In genomic region chr1:200644021-200644420, GRCh38 we compare ENCODE assay signal across 18 cellular contexts. TPM values are rescaled to one million over a fixed set of nuclear protein-coding genes. Genes with fewer than 3 reads are reported as not detected.
DNase-seq lines count a peak whose midpoint lies in the region; ATAC-seq, FAIRE-seq and TF ChIP-seq lines count a peak whose summit lies in the region.
"Had no signal": no experiment of that assay in that cellular context is flagged by ENCODE, and none has a peak within 500 bp of the region (broad histone marks: within the 10 kb centered on the region; RNA-seq: fewer than 3 reads in every experiment).

No MANE protein-coding gene starts in this region.

- POLR2A ChIA-PET in RWPE1 (lab: Yijun Ruan, JAX; ENCODE audit: low non-redundant PET): no interaction called here

- H3K36me3 Mint-ChIP-seq in activated naive CD4-positive, alpha-beta T cell treated with anti-CD3 and anti-CD28 coated beads, Interleukin-2, amount 50 U/mL, for 24 hours: peaks cover 15% of the 10 kb centered on the region
- H3K36me3 Mint-ChIP-seq in progenitor cell of endocrine pancreas (ENCODE audit: insufficient read depth): peaks cover 11% of the 10 kb centered on the region

- no peak overlapping the region for H3K27ac ChIP-seq in RWPE1
- H3K27ac ChIP-seq: 22Rv1, BLaER1, GM23248 had no signal

- FAIRE-seq in RCC 7860 (lab: Jason Lieb, UNC) (peak; percentile 46), frontal cortex (lab: Jason Lieb, UNC) (peak; percentile 26)
- FAIRE-seq: GM12891, GM19239, HTR-8/SVneo had no signal

- no peak for DNase-seq in activated naive CD4-positive, alpha-beta T cell treated with Interleukin-2 at 50 U/mL for 16 hours
- DNase-seq in RCC 7860 (ENCODE audit: low spot score) (no peak), frontal cortex (ENCODE audit: low spot score in 2 of 2) (no peak), progenitor cell of endocrine pancreas (ENCODE audit: low spot score, unreplicated experiment) (no peak), RWPE1 (ENCODE audit: low spot score) (no peak)
- no peak for DNase-seq in stimulated activated naive CD4-positive, alpha-beta T cell treated with Interleukin-2 at 50 U/mL for 16 hours (lab: John Stamatoyannopoulos, UW)
- DNase-seq: Calu3; CD4-positive, alpha-beta memory T cell; DMS79 treated with DMSO at 0.1 percent for 48 hours; GM23248 had no signal

- no peaks in the 10 kb centered on the region for H3K9me3 Mint-ChIP-seq in activated naive CD4-positive, alpha-beta T cell treated with anti-CD3 and anti-CD28 coated beads, Interleukin-2, amount 50 U/mL, for 24 hours
- H3K9me3 Mint-ChIP-seq in progenitor cell of endocrine pancreas (ENCODE audit: low read depth): no peaks in the 10 kb centered on the region
- H3K9me3 Mint-ChIP-seq: CD4-positive, alpha-beta memory T cell had no signal

- H3K4me3 Mint-ChIP-seq in activated naive CD4-positive, alpha-beta T cell treated with anti-CD3 and anti-CD28 coated beads, Interleukin-2, amount 50 U/mL, for 24 hours: no peak overlapping the region
- no peak overlapping the region for H3K4me3 Mint-ChIP-seq in progenitor cell of endocrine pancreas (ENCODE audit: low read depth)
- H3K4me3 Mint-ChIP-seq: CD14-positive monocyte; CD4-positive, alpha-beta memory T cell had no signal

- peak overlapping the region; percentile 35 for H3K27ac Mint-ChIP-seq in activated naive CD4-positive, alpha-beta T cell treated with anti-CD3 and anti-CD28 coated beads, Interleukin-2, amount 50 U/mL, for 24 hours
- peak overlapping the region; percentile 10 for H3K27ac Mint-ChIP-seq in progenitor cell of endocrine pancreas
- H3K27ac Mint-ChIP-seq: CD4-positive, alpha-beta memory T cell had no signal

- CTCF ChIA-PET in RWPE1 (lab: Yijun Ruan, JAX): interaction anchor here (0.6 to 0.7 kb wide), 2 partner anchors 26 to 189 kb away, joined by 3 read pairs; partner anchors contain the start of gene DDX59

- H3K27me3 Mint-ChIP-seq in activated naive CD4-positive, alpha-beta T cell treated with anti-CD3 and anti-CD28 coated beads, Interleukin-2, amount 50 U/mL, for 24 hours: no peaks in the 10 kb centered on the region
- H3K27me3 Mint-ChIP-seq in progenitor cell of endocrine pancreas: no peaks in the 10 kb centered on the region
- H3K27me3 Mint-ChIP-seq: CD4-positive, alpha-beta memory T cell had no signal

- ATAC-seq in GM19351 (IDR thresholded peaks at IDR 0.05; ENCODE audit: unreplicated experiment): no peak

- H3K4me1 Mint-ChIP-seq in activated naive CD4-positive, alpha-beta T cell treated with anti-CD3 and anti-CD28 coated beads, Interleukin-2, amount 50 U/mL, for 24 hours: peaks cover 5% of the 10 kb centered on the region
- H3K4me1 Mint-ChIP-seq in progenitor cell of endocrine pancreas (ENCODE audit: low read depth): no peaks in the 10 kb centered on the region
- H3K4me1 Mint-ChIP-seq: CD4-positive, alpha-beta memory T cell had no signal

- TF ChIP-seq CTCF in progenitor cell of endocrine pancreas (IDR thresholded peaks at IDR 0.05; ENCODE audit: unreplicated experiment) (no peak), RWPE1 (conservative IDR thresholded peaks at IDR 0.05; ENCODE audit: low read depth) (no peak)

RNA-seq across cellular contexts. Expression of gene KIF14, which starts 23.5 kb away (rescaled TPM):
- 2.4 TPM for total RNA-seq in frontal cortex
- 7.8 and 7.9 TPM in 2 replicates for total RNA-seq in progenitor cell of endocrine pancreas

RNA-seq across cellular contexts. Expression of gene DDX59, which starts 25.7 kb away (rescaled TPM):
- total RNA-seq in frontal cortex: 20.4 TPM
- 19.2 and 21.6 TPM in 2 replicates for total RNA-seq in progenitor cell of endocrine pancreas
